Comparison of ENCODE assay signal across 31 cellular contexts in genomic region chr16:54169112-54169511, GRCh38.
"Had no signal": no experiment of that assay in that cellular context is flagged by ENCODE, and none has a peak within 500 bp of the region (broad histone marks: within the 10 kb centered on the region; RNA-seq: fewer than 3 reads in every experiment).

No MANE protein-coding gene starts in this region.

- H3K9me3 ChIP-seq: adrenal gland, ascending aorta, body of pancreas, breast epithelium had no signal

- H3K27me3 ChIP-seq: adrenal gland, ascending aorta, body of pancreas, breast epithelium, cardiac muscle cell had no signal

- DNase-seq: activated effector memory CD4-positive, alpha-beta T cell treated with anti-CD3 and anti-CD28 coated beads, Interleukin-2, amount 50 U/mL, for 16 hours; activated effector memory CD4-positive, alpha-beta T cell treated with Interleukin-2 at 50 U/mL for 16 hours; activated gamma-delta T cell; activated gamma-delta T cell treated with Interleukin-2 at 50 U/mL for 16 hours; activated naive CD4-positive, alpha-beta T cell; activated naive CD4-positive, alpha-beta T cell treated with anti-CD3 and anti-CD28 coated beads for 36 hours; activated naive CD4-positive, alpha-beta T cell treated with anti-CD3 and anti-CD28 coated beads, Interleukin-2, amount 10 ng/mL, durations not matched to agents 7 days and 5 days; activated naive CD4-positive, alpha-beta T cell treated with anti-CD3 and anti-CD28 coated beads, Interleukin-2, amount 50 U/mL, for 16 hours; activated naive CD4-positive, alpha-beta T cell treated with Interleukin-2 at 50 U/mL for 16 hours; activated naive CD8-positive, alpha-beta T cell treated with anti-CD3 and anti-CD28 coated beads for 36 hours; activated naive CD8-positive, alpha-beta T cell treated with anti-CD3 and anti-CD28 coated beads, Interleukin-2, amount 10 ng/mL, durations not matched to agents 7 days and 5 days; activated naive CD8-positive, alpha-beta T cell treated with anti-CD3 and anti-CD28 coated beads, Interleukin-2, amount 50 U/mL, for 24 hours; activated T-cell treated with anti-CD3 and anti-CD28 coated beads, Interleukin-2, amount 50 U/mL, for 24 hours; activated T-cell treated with anti-CD3 and anti-CD28 coated beads, Interleukin-2, amount 50 U/mL, for 4 hours; activated T-cell treated with anti-CD3 and anti-CD28 coated beads, Interleukin-2, amount 50 U/mL, for 48 hours; activated T-cell treated with anti-CD3 and anti-CD28 coated beads, Interleukin-2, amount 50 U/mL, for 72 hours; adrenal gland; amniotic stem cell; amygdala; anterior cingulate cortex; aorta; body of pancreas; brain microvascular endothelial cell; central memory CD4-positive, alpha-beta T cell; cerebellar nuclear complex had no signal

- H3K36me3 ChIP-seq: adrenal gland, ascending aorta, brain microvascular endothelial cell, breast epithelium, cardiac muscle cell had no signal

- H3K4me1 ChIP-seq: adrenal gland, ascending aorta, breast epithelium had no signal

- FAIRE-seq: astrocyte had no signal

- ATAC-seq: activated naive CD4-positive, alpha-beta T cell treated with anti-CD3 and anti-CD28 coated beads, Interleukin-2, amount 50 U/mL, for 72 hours; activated naive CD8-positive, alpha-beta T cell treated with anti-CD3 and anti-CD28 coated beads, Interleukin-2, amount 50 U/mL, for 24 hours; activated T-cell treated with anti-CD3 and anti-CD28 coated beads, Interleukin-2, amount 50 U/mL, for 4 hours; activated T-cell treated with anti-CD3 and anti-CD28 coated beads, Interleukin-2, amount 50 U/mL, for 72 hours; activated T-helper 17 cell treated with anti-CD3 and anti-CD28 coated beads, Interleukin-2, amount 50 U/mL, for 72 hours; body of pancreas had no signal

- H3K27ac ChIP-seq: adrenal gland, ascending aorta, body of pancreas, brain microvascular endothelial cell, breast epithelium, cardiac muscle cell had no signal

- H3K4me3 ChIP-seq: adrenal gland, ascending aorta, body of pancreas, breast epithelium, cardiac muscle cell had no signal
